ENCODE assay signal across 10 cellular contexts in the genomic region with DNA sequence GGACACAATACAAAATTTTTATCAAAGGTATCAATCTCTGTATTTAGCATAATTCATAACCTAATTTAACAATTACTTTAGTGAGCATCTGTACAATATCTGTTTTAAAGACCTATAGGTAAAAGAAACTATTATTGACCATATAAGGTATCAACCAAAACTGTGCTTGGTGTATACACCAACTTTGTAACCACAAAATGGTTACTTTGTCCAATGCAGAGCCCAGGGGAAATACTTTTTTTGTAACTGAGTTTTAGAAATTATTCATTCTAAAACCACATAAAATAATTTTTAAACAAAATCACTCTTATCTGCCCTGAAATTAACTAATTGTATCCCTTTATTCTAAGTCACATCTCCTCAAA. TPM values are rescaled to one million over a fixed set of nuclear protein-coding genes. Genes with fewer than 3 reads are reported as not detected.
A peak's percentile ranks its signal among the peaks of the same experiment; 100 is the strongest.
DNase-seq lines count a peak whose midpoint lies in the region; ATAC-seq, FAIRE-seq and TF ChIP-seq lines count a peak whose summit lies in the region.
"Had no signal": no experiment of that assay in that cellular context is flagged by ENCODE, and none has a peak within 500 bp of the region (broad histone marks: within the 10 kb centered on the region; RNA-seq: fewer than 3 reads in every experiment).

No MANE protein-coding gene starts in this region.

- ATAC-seq in GM21526 (IDR thresholded peaks at IDR 0.05; ENCODE audit: low FRiP score, unreplicated experiment), result peak; percentile 32
- ATAC-seq in HG03432 (IDR thresholded peaks at IDR 0.05; ENCODE audit: unreplicated experiment), result peak; percentile 30

- H3K4me3 ChIP-seq in iPS-20b (ENCODE audit: low read length), result peak overlapping the region; percentile 92
- no peak overlapping the region for H3K4me3 ChIP-seq in esophagus squamous epithelium

- peak; percentile 50 for FAIRE-seq in GM12891 (lab: Jason Lieb, UNC)

- H3K4me1 ChIP-seq in iPS-20b (ENCODE audit: insufficient read depth, low read length), result peaks cover 34% of the 10 kb centered on the region
- peaks cover 0 to 30% (median 9%) of the 10 kb centered on the region in 3 donors for H3K4me1 ChIP-seq in esophagus squamous epithelium

- TF ChIP-seq POLR2A in GM12891 (IDR thresholded peaks at IDR 0.05; ENCODE audit: low read depth, low read length) (no peak), esophagus squamous epithelium (IDR thresholded peaks at IDR 0.05) (no peak)

- H3K9me3 ChIP-seq in iPS-20b (ENCODE audit: insufficient read depth, low read depth, low read length), result no peaks in the 10 kb centered on the region
- no peaks in the 10 kb centered on the region for H3K9me3 ChIP-seq in esophagus squamous epithelium

- intact Hi-C loops in esophagus squamous epithelium (cut with DNase I), result no loop called here

- no peak for DNase-seq in GM12891 (ENCODE audit: insufficient read length, low spot score)
- DNase-seq in stimulated activated CD4-positive, alpha-beta T cell treated with anti-CD3 and anti-CD28 coated beads, Interleukin-1b, Interleukin-23, amount 100 ng/mL, for 48 hours, result no peak
- no peak for DNase-seq in NCI-H524 treated with DMSO at 0.1 percent for 48 hours (lab: John Stamatoyannopoulos, UW)
- no peak for DNase-seq in AML-193 (lab: John Stamatoyannopoulos, UW)
- DNase-seq in esophagus squamous epithelium (lab: John Stamatoyannopoulos, UW), result no peak
- DNase-seq: brain microvascular endothelial cell, mammary epithelial cell had no signal

- H3K27me3 ChIP-seq in iPS-20b (ENCODE audit: insufficient read depth, low read length) (peaks cover 16% of the 10 kb centered on the region; the same call in 1 of the 2 replicates), esophagus squamous epithelium (peaks cover 0 to 37% (median 0%) of the 10 kb centered on the region in 4 donors)
- H3K27me3 ChIP-seq: brain microvascular endothelial cell had no signal

- H3K36me3 ChIP-seq in iPS-20b (ENCODE audit: insufficient read depth, low read depth, low read length) (no peaks in the 10 kb centered on the region), esophagus squamous epithelium (no peaks in the 10 kb centered on the region)
- H3K36me3 ChIP-seq: brain microvascular endothelial cell had no signal

- H3K27ac ChIP-seq in iPS-20b (ENCODE audit: low read length) (no peak overlapping the region), esophagus squamous epithelium (no peak overlapping the region)
- H3K27ac ChIP-seq: brain microvascular endothelial cell had no signal

- H3K9ac ChIP-seq in iPS-20b (ENCODE audit: low read depth, low read length), result peak overlapping the region; percentile 82; the same call in 1 of the 2 replicates

- no peak for TF ChIP-seq CTCF in esophagus squamous epithelium (IDR thresholded peaks at IDR 0.05)

TF ChIP-seq in GM12891, 5 proteins besides CTCF, POLR2A, EP300 and RAD21:
- TF ChIP-seq SPI1 (IDR thresholded peaks at IDR 0.05; ENCODE audit: low read depth, low read length) (no peak), PAX5 (IDR thresholded peaks at IDR 0.05; ENCODE audit: insufficient read depth, low read length, severe bottlenecking) (no peak), TAF1 (IDR thresholded peaks at IDR 0.05; ENCODE audit: low read depth, low read length) (no peak), POU2F2 (IDR thresholded peaks at IDR 0.05; ENCODE audit: low read depth, low read length) (no peak), POLR2AphosphoS5 (IDR thresholded peaks at IDR 0.05; ENCODE audit: low read depth, low read length) (no peak)

RNA-seq across cellular contexts. Expression of gene CXXC4, which starts 5.0 kb away (rescaled TPM):
- polyA plus RNA-seq in GM12891 (2012; ENCODE audit: low read depth, missing spikeins), result 3.1 TPM
- under 1 TPM in 1 of 4 donors, not detected in 3; 0.19 TPM for total RNA-seq in esophagus squamous epithelium
- polyA plus RNA-seq: mammary epithelial cell had no signal
